ENCODE assay signal across 8 cellular contexts in the genomic region with DNA sequence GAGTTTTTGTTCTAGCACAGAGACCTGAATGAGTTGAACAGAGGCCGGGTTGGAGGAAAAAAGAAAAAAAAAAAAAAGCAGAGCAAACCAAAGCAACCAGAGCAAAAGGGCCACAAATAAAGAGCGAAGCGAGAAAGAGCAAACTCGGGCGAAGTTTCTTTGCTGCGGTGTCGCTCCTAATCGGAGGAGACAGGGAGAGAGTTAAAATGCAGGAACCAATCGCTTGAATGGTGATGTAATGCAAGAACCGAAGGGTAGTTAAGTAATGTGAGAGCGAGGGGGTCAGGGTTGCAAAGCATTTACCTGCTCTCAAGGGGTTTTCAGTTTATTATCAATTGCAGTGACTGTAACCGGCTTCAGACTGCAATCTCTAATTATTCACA.
DNase-seq lines count a peak whose midpoint lies in the region; ATAC-seq and TF ChIP-seq lines count a peak whose summit lies in the region.

No MANE protein-coding gene starts in this region.

- TF ChIP-seq CTCF in foreskin fibroblast (IDR thresholded peaks at IDR 0.05; ENCODE audit: low read depth, low read length) (no peak), ovary (IDR thresholded peaks at IDR 0.05) (no peak), CD14-positive monocyte (IDR thresholded peaks at IDR 0.05) (no peak)

- no peaks in the 10 kb centered on the region for H3K36me3 Mint-ChIP-seq in stimulated activated naive B cell treated with anti-CD40 and anti-IgM and Interleukin-4, amounts not matched to agents 10 μg/mL and 1 μg/mL and 100 μg/mL, for 72 hours
- peaks cover 19 to 21% of the 10 kb centered on the region in 2 donors for H3K36me3 Mint-ChIP-seq in CD14-positive monocyte

- H3K27ac ChIP-seq in SJCRH30, result peak overlapping the region; percentile 96
- peak overlapping the region in 1 of 2 donors; percentile 35 for H3K27ac ChIP-seq in ovary

- 2 to 4% (median 2%) methylated on average over 12 of the region's 12 CpGs for WGBS in ovary, 3 donors

- H3K4me1 Mint-ChIP-seq in stimulated activated naive B cell treated with anti-CD40 and anti-IgM and Interleukin-4, amounts not matched to agents 10 μg/mL and 1 μg/mL and 100 μg/mL, for 72 hours, result peaks cover 0 to 5% of the 10 kb centered on the region in 2 donors
- peaks cover 13% of the 10 kb centered on the region for H3K4me1 Mint-ChIP-seq in CD14-positive monocyte

- H3K36me3 ChIP-seq in SJCRH30, result no peaks in the 10 kb centered on the region
- H3K36me3 ChIP-seq in ovary, result no peaks in the 10 kb centered on the region

- H3K4me1 ChIP-seq in SJCRH30 (peaks cover 25% of the 10 kb centered on the region), ovary (ENCODE audit: insufficient read depth) (no peaks in the 10 kb centered on the region)

- no peaks in the 10 kb centered on the region for H3K9me3 ChIP-seq in SJCRH30 (replicated peaks)
- H3K9me3 ChIP-seq in ovary, result no peaks in the 10 kb centered on the region

- intact Hi-C loops in ovary (cut with DNase I) (no loop called here), CD14-positive monocyte (cut with micrococcal nuclease) (loop anchor here (10.0 kb wide), 2 partner anchors 282 to 532 kb away; no protein-coding TSS in a partner anchor)

- DNase-seq in ELR (ENCODE audit: low read depth), result peak; percentile 81
- peak; percentile 73 to 89 for DNase-seq in SJCRH30
- peak; percentile 57 to 80 for DNase-seq in foreskin fibroblast
- peak in 2 of 5 donors; percentile 14 to 33 for DNase-seq in ovary
- DNase-seq in stimulated activated naive B cell treated with anti-CD40 and anti-IgM and Interleukin-4, amounts not matched to agents 10 μg/mL and 1 μg/mL and 100 μg/mL, for 72 hours, result no peak
- DNase-seq in CD14-positive monocyte (ENCODE audit: low spot score), result no peak
- DNase-seq in kidney glomerular epithelial cell (lab: John Stamatoyannopoulos, UW), result no peak

- no peaks in the 10 kb centered on the region for H3K9me3 Mint-ChIP-seq in stimulated activated naive B cell treated with anti-CD40 and anti-IgM and Interleukin-4, amounts not matched to agents 10 μg/mL and 1 μg/mL and 100 μg/mL, for 72 hours
- H3K9me3 Mint-ChIP-seq in CD14-positive monocyte, result no peaks in the 10 kb centered on the region

- TF ChIP-seq POLR2A in ovary (IDR thresholded peaks at IDR 0.05), result no peak

- peaks cover 15 to 17% of the 10 kb centered on the region in 2 donors for H3K27me3 Mint-ChIP-seq in stimulated activated naive B cell treated with anti-CD40 and anti-IgM and Interleukin-4, amounts not matched to agents 10 μg/mL and 1 μg/mL and 100 μg/mL, for 72 hours
- no peaks in the 10 kb centered on the region for H3K27me3 Mint-ChIP-seq in CD14-positive monocyte (ENCODE audit: low read depth in 3 of 3)

- H3K27me3 ChIP-seq in SJCRH30 (no peaks in the 10 kb centered on the region), ovary (no peaks in the 10 kb centered on the region)

- ATAC-seq in GM21576 (IDR thresholded peaks at IDR 0.05; ENCODE audit: unreplicated experiment), result no peak
- no peak for ATAC-seq in stimulated activated naive B cell treated with anti-CD40 and anti-IgM and Interleukin-4, amounts not matched to agents 10 μg/mL and 1 μg/mL and 100 μg/mL, for 72 hours (replicated peaks)

- H3K4me3 Mint-ChIP-seq in stimulated activated naive B cell treated with anti-CD40 and anti-IgM and Interleukin-4, amounts not matched to agents 10 μg/mL and 1 μg/mL and 100 μg/mL, for 72 hours, result no peak overlapping the region
- H3K4me3 Mint-ChIP-seq in CD14-positive monocyte, result no peak overlapping the region

- H3K27ac Mint-ChIP-seq in stimulated activated naive B cell treated with anti-CD40 and anti-IgM and Interleukin-4, amounts not matched to agents 10 μg/mL and 1 μg/mL and 100 μg/mL, for 72 hours, result no peak overlapping the region
- H3K27ac Mint-ChIP-seq in CD14-positive monocyte, result no peak overlapping the region

- TF ChIP-seq EP300 in ovary (IDR thresholded peaks at IDR 0.05), result no peak

- H3K4me3 ChIP-seq in SJCRH30, result peak overlapping the region; percentile 66
- H3K4me3 ChIP-seq in foreskin fibroblast (ENCODE audit: low read depth in 1 of 2, low read length in 2 of 2), result peak overlapping the region; percentile 44 to 66
- H3K4me3 ChIP-seq in ovary, result peak overlapping the region; percentile 31

Comparison
In these comparisons a context has a peak if more than half of its experiments do, and no peak if none do; other contexts are left out.
1. DNase-seq: peak in ELR (single experiment), SJCRH30 (2 of 2) and foreskin fibroblast (2 of 2); none in stimulated activated naive B cell treated with anti-CD40 and anti-IgM and Interleukin-4, amounts not matched to agents 10 μg/mL and 1 μg/mL and 100 μg/mL, for 72 hours (single experiment), CD14-positive monocyte (single experiment) and kidney glomerular epithelial cell (single experiment).
2. intact Hi-C loops: an anchor here in CD14-positive monocyte (10.0 kb wide); none called in ovary.
3. Peak in every context shown above with its lines, with median percentiles within 50 percentile points of each other: H3K4me3 ChIP-seq.